ENCODE assay signal across 8 cellular contexts in genomic region chr3:19543212-19543841, GRCh38.
DNase-seq lines count a peak whose midpoint lies in the region; ATAC-seq and TF ChIP-seq lines count a peak whose summit lies in the region.

No MANE protein-coding gene starts in this region.

- WGBS in adrenal gland, 4 donors = 23 to 24% (median 23%) methylated on average over 4 of the region's 4 CpGs

- no peak for TF ChIP-seq POLR2A in adrenal gland (IDR thresholded peaks at IDR 0.05)

- DNase-seq in left cardiac atrium = no peak
- DNase-seq in Right ventricle myocardium inferior (ENCODE audit: missing footprints) = no peak
- DNase-seq in MG63 = peak; percentile 0
- DNase-seq in adrenal gland = peak in 5 of 7 donors; percentile 8 to 56 (median 22)
- peak in 1 of 3 donors; percentile 6 for DNase-seq in mucosa of descending colon
- DNase-seq in NCI-H226 = no peak
- no peak for DNase-seq in 8988T

- no peaks in the 10 kb centered on the region for H3K27me3 ChIP-seq in MG63
- H3K27me3 ChIP-seq in adrenal gland = no peaks in the 10 kb centered on the region

- H3K9me3 ChIP-seq in MG63 (no peaks in the 10 kb centered on the region), adrenal gland (replicated peaks in 1 of 3) (no peaks in the 10 kb centered on the region), mucosa of descending colon (no peaks in the 10 kb centered on the region)

- H3K27ac ChIP-seq in adrenal gland = no peak overlapping the region

- H3K4me1 ChIP-seq in adrenal gland (replicated peaks in 1 of 2) (no peaks in the 10 kb centered on the region), mucosa of descending colon (ENCODE audit: low read depth) (peaks cover 7% of the 10 kb centered on the region)

- intact Hi-C loops in left cardiac atrium (cut with DNase I) (loop anchor here in 1 of 2 donors (5.0 kb wide), 1 partner anchor 196 kb away; no protein-coding TSS in a partner anchor), Right ventricle myocardium inferior (cut with DNase I) (loop anchor here (2.0 kb wide), 1 partner anchor 195 kb away; no protein-coding TSS in a partner anchor), adrenal gland (cut with DNase I) (loop anchor here in 1 of 2 donors (10.0 kb wide), 1 partner anchor 479 kb away; no protein-coding TSS in a partner anchor), mucosa of descending colon (cut with DNase I, micrococcal nuclease) (no loop called here)

- H3K4me3 ChIP-seq in MG63 (no peak overlapping the region), adrenal gland (no peak overlapping the region), mucosa of descending colon (no peak overlapping the region)

- peak in 5 of 6 experiments; percentile 25 to 61 (median 47) for TF ChIP-seq CTCF in adrenal gland (IDR thresholded peaks at IDR 0.05)
- peak; percentile 35 for TF ChIP-seq CTCF in mucosa of descending colon (IDR thresholded peaks at IDR 0.05)

- H3K36me3 ChIP-seq in MG63 (no peaks in the 10 kb centered on the region), adrenal gland (replicated peaks in 1 of 2) (no peaks in the 10 kb centered on the region), mucosa of descending colon (ENCODE audit: low read depth) (no peaks in the 10 kb centered on the region)

- ATAC-seq in left cardiac atrium (peak; percentile 38 to 78), Right ventricle myocardium inferior (no peak), HG02588 (IDR thresholded peaks at IDR 0.05; ENCODE audit: unreplicated experiment) (peak; percentile 59), mucosa of descending colon (peak; percentile 60)

Comparison
In these comparisons a context has a peak if more than half of its experiments do, and no peak if none do; other contexts are left out.
1. DNase-seq: peak in MG63 (single experiment) and adrenal gland (5 of 7); none in left cardiac atrium (single experiment), Right ventricle myocardium inferior (single experiment), NCI-H226 (single experiment) and 8988T (single experiment).